Comparison of ENCODE assay signal across 1 cellular context in the genomic region with DNA sequence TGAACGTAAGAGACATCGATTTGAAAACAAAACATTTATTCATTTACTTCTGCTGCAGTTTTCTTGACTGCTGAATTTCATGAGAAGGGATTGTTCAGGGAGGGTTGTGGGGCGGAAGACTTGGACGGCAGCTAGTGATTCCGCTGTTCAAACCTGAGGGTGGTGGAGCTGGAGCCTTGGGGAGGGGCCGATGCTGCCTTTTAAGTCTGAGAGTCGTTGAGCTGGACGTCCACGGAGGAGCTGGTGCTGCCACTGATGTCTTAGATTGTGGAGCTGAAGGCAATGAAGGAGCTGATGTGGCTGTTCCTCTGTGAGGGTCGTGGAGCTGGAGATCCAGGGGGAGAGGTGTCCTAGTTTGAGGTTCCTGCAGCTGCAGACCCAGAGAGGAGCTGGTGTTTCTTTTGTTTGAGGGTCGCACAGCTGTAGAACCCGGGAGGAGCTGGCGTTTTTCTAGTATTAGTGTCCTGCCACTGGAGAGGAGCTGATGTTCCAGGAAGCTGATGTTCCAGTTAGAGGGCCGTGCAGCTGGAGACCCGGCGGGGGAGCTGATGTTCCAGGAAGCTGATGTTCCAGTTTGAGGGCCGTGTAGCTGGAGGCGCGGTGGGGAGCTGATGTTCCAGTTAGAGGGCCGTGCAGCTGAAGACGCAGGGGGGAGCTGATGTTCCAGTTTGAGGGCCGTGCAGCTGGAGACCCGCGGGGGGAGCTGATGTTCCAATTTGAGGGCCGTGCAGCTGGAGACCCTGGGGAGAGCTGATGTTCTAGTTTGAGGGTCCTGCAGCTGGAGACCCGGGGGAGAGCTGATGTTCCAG.
TF ChIP-seq lines count a peak whose summit lies in the region.

No MANE protein-coding gene starts in this region.

TF ChIP-seq in HepG2, 621 proteins besides CTCF, POLR2A, EP300 and RAD21 (continued from another document and continues in another):
- TF ChIP-seq, protein P1, sequence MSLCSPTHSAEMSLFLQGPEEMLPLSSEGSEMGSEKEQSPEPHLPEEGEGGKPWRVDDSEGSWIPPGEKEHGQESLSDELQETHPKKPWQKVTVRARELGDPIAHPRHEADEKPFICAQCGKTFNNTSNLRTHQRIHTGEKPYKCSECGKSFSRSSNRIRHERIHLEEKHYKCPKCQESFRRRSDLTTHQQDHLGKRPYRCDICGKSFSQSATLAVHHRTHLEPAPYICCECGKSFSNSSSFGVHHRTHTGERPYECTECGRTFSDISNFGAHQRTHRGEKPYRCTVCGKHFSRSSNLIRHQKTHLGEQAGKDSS (CRISPR knock-in tag; IDR thresholded peaks at IDR 0.05; ENCODE audit: borderline replicate concordance, low read depth), result peak; percentile 80; the same call in 1 of the 2 replicates
- TF ChIP-seq, protein P2, sequence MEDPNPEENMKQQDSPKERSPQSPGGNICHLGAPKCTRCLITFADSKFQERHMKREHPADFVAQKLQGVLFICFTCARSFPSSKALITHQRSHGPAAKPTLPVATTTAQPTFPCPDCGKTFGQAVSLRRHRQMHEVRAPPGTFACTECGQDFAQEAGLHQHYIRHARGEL (CRISPR knock-in tag; IDR thresholded peaks at IDR 0.05), result no peak
- TF ChIP-seq TBX2 (CRISPR knock-in tag; IDR thresholded peaks at IDR 0.05; ENCODE audit: borderline replicate concordance), result no peak
- TF ChIP-seq, protein P3, sequence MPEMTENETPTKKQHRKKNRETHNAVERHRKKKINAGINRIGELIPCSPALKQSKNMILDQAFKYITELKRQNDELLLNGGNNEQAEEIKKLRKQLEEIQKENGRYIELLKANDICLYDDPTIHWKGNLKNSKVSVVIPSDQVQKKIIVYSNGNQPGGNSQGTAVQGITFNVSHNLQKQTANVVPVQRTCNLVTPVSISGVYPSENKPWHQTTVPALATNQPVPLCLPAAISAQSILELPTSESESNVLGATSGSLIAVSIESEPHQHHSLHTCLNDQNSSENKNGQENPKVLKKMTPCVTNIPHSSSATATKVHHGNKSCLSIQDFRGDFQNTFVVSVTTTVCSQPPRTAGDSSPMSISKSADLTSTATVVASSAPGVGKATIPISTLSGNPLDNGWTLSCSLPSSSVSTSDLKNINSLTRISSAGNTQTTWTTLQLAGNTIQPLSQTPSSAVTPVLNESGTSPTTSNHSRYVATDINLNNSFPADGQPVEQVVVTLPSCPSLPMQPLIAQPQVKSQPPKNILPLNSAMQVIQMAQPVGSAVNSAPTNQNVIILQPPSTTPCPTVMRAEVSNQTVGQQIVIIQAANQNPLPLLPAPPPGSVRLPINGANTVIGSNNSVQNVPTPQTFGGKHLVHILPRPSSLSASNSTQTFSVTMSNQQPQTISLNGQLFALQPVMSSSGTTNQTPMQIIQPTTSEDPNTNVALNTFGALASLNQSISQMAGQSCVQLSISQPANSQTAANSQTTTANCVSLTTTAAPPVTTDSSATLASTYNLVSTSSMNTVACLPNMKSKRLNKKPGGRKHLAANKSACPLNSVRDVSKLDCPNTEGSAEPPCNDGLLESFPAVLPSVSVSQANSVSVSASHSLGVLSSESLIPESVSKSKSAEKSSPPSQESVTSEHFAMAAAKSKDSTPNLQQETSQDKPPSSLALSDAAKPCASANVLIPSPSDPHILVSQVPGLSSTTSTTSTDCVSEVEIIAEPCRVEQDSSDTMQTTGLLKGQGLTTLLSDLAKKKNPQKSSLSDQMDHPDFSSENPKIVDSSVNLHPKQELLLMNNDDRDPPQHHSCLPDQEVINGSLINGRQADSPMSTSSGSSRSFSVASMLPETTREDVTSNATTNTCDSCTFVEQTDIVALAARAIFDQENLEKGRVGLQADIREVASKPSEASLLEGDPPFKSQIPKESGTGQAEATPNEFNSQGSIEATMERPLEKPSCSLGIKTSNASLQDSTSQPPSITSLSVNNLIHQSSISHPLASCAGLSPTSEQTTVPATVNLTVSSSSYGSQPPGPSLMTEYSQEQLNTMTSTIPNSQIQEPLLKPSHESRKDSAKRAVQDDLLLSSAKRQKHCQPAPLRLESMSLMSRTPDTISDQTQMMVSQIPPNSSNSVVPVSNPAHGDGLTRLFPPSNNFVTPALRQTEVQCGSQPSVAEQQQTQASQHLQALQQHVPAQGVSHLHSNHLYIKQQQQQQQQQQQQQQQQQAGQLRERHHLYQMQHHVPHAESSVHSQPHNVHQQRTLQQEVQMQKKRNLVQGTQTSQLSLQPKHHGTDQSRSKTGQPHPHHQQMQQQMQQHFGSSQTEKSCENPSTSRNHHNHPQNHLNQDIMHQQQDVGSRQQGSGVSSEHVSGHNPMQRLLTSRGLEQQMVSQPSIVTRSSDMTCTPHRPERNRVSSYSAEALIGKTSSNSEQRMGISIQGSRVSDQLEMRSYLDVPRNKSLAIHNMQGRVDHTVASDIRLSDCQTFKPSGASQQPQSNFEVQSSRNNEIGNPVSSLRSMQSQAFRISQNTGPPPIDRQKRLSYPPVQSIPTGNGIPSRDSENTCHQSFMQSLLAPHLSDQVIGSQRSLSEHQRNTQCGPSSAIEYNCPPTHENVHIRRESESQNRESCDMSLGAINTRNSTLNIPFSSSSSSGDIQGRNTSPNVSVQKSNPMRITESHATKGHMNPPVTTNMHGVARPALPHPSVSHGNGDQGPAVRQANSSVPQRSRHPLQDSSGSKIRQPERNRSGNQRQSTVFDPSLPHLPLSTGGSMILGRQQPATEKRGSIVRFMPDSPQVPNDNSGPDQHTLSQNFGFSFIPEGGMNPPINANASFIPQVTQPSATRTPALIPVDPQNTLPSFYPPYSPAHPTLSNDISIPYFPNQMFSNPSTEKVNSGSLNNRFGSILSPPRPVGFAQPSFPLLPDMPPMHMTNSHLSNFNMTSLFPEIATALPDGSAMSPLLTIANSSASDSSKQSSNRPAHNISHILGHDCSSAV (CRISPR knock-in tag; IDR thresholded peaks at IDR 0.05; ENCODE audit: borderline replicate concordance), result no peak
- TF ChIP-seq, protein P4, sequence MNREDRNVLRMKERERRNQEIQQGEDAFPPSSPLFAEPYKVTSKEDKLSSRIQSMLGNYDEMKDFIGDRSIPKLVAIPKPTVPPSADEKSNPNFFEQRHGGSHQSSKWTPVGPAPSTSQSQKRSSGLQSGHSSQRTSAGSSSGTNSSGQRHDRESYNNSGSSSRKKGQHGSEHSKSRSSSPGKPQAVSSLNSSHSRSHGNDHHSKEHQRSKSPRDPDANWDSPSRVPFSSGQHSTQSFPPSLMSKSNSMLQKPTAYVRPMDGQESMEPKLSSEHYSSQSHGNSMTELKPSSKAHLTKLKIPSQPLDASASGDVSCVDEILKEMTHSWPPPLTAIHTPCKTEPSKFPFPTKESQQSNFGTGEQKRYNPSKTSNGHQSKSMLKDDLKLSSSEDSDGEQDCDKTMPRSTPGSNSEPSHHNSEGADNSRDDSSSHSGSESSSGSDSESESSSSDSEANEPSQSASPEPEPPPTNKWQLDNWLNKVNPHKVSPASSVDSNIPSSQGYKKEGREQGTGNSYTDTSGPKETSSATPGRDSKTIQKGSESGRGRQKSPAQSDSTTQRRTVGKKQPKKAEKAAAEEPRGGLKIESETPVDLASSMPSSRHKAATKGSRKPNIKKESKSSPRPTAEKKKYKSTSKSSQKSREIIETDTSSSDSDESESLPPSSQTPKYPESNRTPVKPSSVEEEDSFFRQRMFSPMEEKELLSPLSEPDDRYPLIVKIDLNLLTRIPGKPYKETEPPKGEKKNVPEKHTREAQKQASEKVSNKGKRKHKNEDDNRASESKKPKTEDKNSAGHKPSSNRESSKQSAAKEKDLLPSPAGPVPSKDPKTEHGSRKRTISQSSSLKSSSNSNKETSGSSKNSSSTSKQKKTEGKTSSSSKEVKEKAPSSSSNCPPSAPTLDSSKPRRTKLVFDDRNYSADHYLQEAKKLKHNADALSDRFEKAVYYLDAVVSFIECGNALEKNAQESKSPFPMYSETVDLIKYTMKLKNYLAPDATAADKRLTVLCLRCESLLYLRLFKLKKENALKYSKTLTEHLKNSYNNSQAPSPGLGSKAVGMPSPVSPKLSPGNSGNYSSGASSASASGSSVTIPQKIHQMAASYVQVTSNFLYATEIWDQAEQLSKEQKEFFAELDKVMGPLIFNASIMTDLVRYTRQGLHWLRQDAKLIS (CRISPR knock-in tag; IDR thresholded peaks at IDR 0.05), result no peak
- TF ChIP-seq, protein P5, sequence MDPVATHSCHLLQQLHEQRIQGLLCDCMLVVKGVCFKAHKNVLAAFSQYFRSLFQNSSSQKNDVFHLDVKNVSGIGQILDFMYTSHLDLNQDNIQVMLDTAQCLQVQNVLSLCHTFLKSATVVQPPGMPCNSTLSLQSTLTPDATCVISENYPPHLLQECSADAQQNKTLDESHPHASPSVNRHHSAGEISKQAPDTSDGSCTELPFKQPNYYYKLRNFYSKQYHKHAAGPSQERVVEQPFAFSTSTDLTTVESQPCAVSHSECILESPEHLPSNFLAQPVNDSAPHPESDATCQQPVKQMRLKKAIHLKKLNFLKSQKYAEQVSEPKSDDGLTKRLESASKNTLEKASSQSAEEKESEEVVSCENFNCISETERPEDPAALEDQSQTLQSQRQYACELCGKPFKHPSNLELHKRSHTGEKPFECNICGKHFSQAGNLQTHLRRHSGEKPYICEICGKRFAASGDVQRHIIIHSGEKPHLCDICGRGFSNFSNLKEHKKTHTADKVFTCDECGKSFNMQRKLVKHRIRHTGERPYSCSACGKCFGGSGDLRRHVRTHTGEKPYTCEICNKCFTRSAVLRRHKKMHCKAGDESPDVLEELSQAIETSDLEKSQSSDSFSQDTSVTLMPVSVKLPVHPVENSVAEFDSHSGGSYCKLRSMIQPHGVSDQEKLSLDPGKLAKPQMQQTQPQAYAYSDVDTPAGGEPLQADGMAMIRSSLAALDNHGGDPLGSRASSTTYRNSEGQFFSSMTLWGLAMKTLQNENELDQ (CRISPR knock-in tag; IDR thresholded peaks at IDR 0.05; ENCODE audit: borderline replicate concordance), result no peak
- no peak for TF ChIP-seq ZNF343 (CRISPR knock-in tag; IDR thresholded peaks at IDR 0.05)
- TF ChIP-seq, protein P6, sequence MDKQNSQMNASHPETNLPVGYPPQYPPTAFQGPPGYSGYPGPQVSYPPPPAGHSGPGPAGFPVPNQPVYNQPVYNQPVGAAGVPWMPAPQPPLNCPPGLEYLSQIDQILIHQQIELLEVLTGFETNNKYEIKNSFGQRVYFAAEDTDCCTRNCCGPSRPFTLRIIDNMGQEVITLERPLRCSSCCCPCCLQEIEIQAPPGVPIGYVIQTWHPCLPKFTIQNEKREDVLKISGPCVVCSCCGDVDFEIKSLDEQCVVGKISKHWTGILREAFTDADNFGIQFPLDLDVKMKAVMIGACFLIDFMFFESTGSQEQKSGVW (CRISPR knock-in tag; IDR thresholded peaks at IDR 0.05; ENCODE audit: borderline replicate concordance), result no peak
- no peak for TF ChIP-seq NFKB2 (CRISPR knock-in tag; IDR thresholded peaks at IDR 0.05; ENCODE audit: borderline replicate concordance)
- TF ChIP-seq RFXANK (CRISPR knock-in tag; IDR thresholded peaks at IDR 0.05), result no peak
- TF ChIP-seq ZNF33B (CRISPR knock-in tag; IDR thresholded peaks at IDR 0.05), result no peak
- no peak for TF ChIP-seq ZNF296 (CRISPR knock-in tag; conservative IDR thresholded peaks at IDR 0.05)
- TF ChIP-seq ZNF724P (CRISPR knock-in tag; IDR thresholded peaks at IDR 0.05; ENCODE audit: borderline replicate concordance), result no peak
- TF ChIP-seq, protein P7, sequence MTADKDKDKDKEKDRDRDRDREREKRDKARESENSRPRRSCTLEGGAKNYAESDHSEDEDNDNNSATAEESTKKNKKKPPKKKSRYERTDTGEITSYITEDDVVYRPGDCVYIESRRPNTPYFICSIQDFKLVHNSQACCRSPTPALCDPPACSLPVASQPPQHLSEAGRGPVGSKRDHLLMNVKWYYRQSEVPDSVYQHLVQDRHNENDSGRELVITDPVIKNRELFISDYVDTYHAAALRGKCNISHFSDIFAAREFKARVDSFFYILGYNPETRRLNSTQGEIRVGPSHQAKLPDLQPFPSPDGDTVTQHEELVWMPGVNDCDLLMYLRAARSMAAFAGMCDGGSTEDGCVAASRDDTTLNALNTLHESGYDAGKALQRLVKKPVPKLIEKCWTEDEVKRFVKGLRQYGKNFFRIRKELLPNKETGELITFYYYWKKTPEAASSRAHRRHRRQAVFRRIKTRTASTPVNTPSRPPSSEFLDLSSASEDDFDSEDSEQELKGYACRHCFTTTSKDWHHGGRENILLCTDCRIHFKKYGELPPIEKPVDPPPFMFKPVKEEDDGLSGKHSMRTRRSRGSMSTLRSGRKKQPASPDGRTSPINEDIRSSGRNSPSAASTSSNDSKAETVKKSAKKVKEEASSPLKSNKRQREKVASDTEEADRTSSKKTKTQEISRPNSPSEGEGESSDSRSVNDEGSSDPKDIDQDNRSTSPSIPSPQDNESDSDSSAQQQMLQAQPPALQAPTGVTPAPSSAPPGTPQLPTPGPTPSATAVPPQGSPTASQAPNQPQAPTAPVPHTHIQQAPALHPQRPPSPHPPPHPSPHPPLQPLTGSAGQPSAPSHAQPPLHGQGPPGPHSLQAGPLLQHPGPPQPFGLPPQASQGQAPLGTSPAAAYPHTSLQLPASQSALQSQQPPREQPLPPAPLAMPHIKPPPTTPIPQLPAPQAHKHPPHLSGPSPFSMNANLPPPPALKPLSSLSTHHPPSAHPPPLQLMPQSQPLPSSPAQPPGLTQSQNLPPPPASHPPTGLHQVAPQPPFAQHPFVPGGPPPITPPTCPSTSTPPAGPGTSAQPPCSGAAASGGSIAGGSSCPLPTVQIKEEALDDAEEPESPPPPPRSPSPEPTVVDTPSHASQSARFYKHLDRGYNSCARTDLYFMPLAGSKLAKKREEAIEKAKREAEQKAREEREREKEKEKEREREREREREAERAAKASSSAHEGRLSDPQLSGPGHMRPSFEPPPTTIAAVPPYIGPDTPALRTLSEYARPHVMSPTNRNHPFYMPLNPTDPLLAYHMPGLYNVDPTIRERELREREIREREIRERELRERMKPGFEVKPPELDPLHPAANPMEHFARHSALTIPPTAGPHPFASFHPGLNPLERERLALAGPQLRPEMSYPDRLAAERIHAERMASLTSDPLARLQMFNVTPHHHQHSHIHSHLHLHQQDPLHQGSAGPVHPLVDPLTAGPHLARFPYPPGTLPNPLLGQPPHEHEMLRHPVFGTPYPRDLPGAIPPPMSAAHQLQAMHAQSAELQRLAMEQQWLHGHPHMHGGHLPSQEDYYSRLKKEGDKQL (CRISPR knock-in tag; IDR thresholded peaks at IDR 0.05; ENCODE audit: low read depth), result no peak
- TF ChIP-seq CEBPB (IDR thresholded peaks at IDR 0.05; ENCODE audit: borderline replicate concordance, low read depth, low read length), result no peak
- TF ChIP-seq ZNF550 (CRISPR knock-in tag; IDR thresholded peaks at IDR 0.05; ENCODE audit: borderline replicate concordance), result peak; percentile 31; the same call in 1 of the 2 replicates
- no peak for TF ChIP-seq ZNF326 (CRISPR knock-in tag; IDR thresholded peaks at IDR 0.05; ENCODE audit: borderline replicate concordance)
- TF ChIP-seq NR3C1 (CRISPR knock-in tag; IDR thresholded peaks at IDR 0.05), result no peak
- no peak for TF ChIP-seq ZNF101 (CRISPR knock-in tag; IDR thresholded peaks at IDR 0.05; ENCODE audit: borderline replicate concordance, low read depth)
- no peak for TF ChIP-seq ELF1 (CRISPR knock-in tag; IDR thresholded peaks at IDR 0.05)
- TF ChIP-seq HNF4G (IDR thresholded peaks at IDR 0.05; ENCODE audit: borderline replicate concordance, low read depth, low read length), result no peak
- 0 out of 2 replicates have a peak, but pooled peaks have one; percentile 37 for TF ChIP-seq HNF4G (CRISPR knock-in tag; IDR thresholded peaks at IDR 0.05; ENCODE audit: borderline replicate concordance, low read depth)
- peak; percentile 72; the same call in 1 of the 2 replicates for TF ChIP-seq SMAD1 (CRISPR knock-in tag; IDR thresholded peaks at IDR 0.05; ENCODE audit: borderline replicate concordance, low read depth)
- no peak for TF ChIP-seq NFE2 (CRISPR knock-in tag; IDR thresholded peaks at IDR 0.05)
- no peak for TF ChIP-seq MAFK (conservative IDR thresholded peaks at IDR 0.05 in 1 of 2, IDR thresholded peaks at IDR 0.05 in 1 of 2; ENCODE audit: low read length in 2 of 2)
- TF ChIP-seq ZNF773 (CRISPR knock-in tag; IDR thresholded peaks at IDR 0.05; ENCODE audit: borderline replicate concordance), result no peak
- no peak for TF ChIP-seq ZFY (CRISPR knock-in tag; IDR thresholded peaks at IDR 0.05)
- TF ChIP-seq HMG20A (CRISPR knock-in tag; IDR thresholded peaks at IDR 0.05; ENCODE audit: borderline replicate concordance), result no peak
